In genomic region chr1:28771921-28772320, GRCh38 we compare ENCODE assay signal across 5 cellular contexts. TPM values are rescaled to one million over a fixed set of nuclear protein-coding genes. Genes with fewer than 3 reads are reported as not detected.
"Had no signal": no experiment of that assay in that cellular context is flagged by ENCODE, and none has a peak within 500 bp of the region (broad histone marks: within the 10 kb centered on the region; RNA-seq: fewer than 3 reads in every experiment).

No MANE protein-coding gene starts in this region.

RNA-seq across cellular contexts. Expression of gene OPRD1, which starts 40.0 kb away (rescaled TPM):
- total RNA-seq: activated CD4-positive, alpha-beta memory T cell treated with anti-CD3 and anti-CD28 coated beads for 36 hours; activated T-helper 2 cell treated with anti-CD3 and anti-CD28 coated beads, Interferon-gamma antibody, Interleukin-2, Interleukin-4, amounts not matched to agents 10 μg/mL and 5 μg/mL and 100 μg/mL, durations not matched to agents 14 hours and 24 hours and 36 hours; aorta; foreskin keratinocyte; T-helper 1 cell treated with Interleukin-12 subunit alpha and Interleukin-12 subunit beta and Interleukin-4 antibody, amounts not matched to agents 30 ng/mL and 1 ng/mL, for 36 hours had no signal
- polyA plus RNA-seq: aorta, foreskin keratinocyte had no signal
